1 cellular context compared by ENCODE assay signal in the genomic region with DNA sequence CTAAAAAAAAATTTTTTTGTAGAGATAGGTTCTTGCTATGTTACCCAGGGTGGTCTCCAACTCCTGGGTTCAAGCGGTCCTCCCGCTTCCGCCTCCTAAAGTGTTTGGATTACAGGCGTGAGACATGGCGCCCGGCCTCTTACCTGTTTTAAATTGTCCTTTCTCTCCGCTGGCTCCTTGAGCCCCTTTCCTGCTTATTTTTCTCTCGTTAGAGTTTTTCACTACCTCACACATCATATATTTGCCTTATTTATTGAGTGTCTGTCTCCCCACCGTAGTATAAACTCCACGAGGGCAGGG.
TF ChIP-seq lines count a peak whose summit lies in the region.

No MANE protein-coding gene starts in this region.

TF ChIP-seq in SK-N-SH, 30 proteins besides CTCF, POLR2A, EP300 and RAD21 (continued from another document):
- TF ChIP-seq, protein P1, sequence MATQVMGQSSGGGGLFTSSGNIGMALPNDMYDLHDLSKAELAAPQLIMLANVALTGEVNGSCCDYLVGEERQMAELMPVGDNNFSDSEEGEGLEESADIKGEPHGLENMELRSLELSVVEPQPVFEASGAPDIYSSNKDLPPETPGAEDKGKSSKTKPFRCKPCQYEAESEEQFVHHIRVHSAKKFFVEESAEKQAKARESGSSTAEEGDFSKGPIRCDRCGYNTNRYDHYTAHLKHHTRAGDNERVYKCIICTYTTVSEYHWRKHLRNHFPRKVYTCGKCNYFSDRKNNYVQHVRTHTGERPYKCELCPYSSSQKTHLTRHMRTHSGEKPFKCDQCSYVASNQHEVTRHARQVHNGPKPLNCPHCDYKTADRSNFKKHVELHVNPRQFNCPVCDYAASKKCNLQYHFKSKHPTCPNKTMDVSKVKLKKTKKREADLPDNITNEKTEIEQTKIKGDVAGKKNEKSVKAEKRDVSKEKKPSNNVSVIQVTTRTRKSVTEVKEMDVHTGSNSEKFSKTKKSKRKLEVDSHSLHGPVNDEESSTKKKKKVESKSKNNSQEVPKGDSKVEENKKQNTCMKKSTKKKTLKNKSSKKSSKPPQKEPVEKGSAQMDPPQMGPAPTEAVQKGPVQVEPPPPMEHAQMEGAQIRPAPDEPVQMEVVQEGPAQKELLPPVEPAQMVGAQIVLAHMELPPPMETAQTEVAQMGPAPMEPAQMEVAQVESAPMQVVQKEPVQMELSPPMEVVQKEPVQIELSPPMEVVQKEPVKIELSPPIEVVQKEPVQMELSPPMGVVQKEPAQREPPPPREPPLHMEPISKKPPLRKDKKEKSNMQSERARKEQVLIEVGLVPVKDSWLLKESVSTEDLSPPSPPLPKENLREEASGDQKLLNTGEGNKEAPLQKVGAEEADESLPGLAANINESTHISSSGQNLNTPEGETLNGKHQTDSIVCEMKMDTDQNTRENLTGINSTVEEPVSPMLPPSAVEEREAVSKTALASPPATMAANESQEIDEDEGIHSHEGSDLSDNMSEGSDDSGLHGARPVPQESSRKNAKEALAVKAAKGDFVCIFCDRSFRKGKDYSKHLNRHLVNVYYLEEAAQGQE (IDR thresholded peaks at IDR 0.05; ENCODE audit: low read depth, low read length): no peak
- TF ChIP-seq RFX5 (IDR thresholded peaks at IDR 0.05; ENCODE audit: low read length) (no peak), IRF3 (IDR thresholded peaks at IDR 0.05; ENCODE audit: low read depth, low read length) (no peak), MEF2A (IDR thresholded peaks at IDR 0.05; ENCODE audit: borderline replicate concordance, low read depth) (no peak), TEAD4 (IDR thresholded peaks at IDR 0.05; ENCODE audit: borderline replicate concordance, insufficient read depth) (no peak), SIN3A (IDR thresholded peaks at IDR 0.05; ENCODE audit: borderline replicate concordance, low read depth, low read length) (no peak), NFIC (IDR thresholded peaks at IDR 0.05; ENCODE audit: borderline replicate concordance) (no peak)
- TF ChIP-seq, protein P2, sequence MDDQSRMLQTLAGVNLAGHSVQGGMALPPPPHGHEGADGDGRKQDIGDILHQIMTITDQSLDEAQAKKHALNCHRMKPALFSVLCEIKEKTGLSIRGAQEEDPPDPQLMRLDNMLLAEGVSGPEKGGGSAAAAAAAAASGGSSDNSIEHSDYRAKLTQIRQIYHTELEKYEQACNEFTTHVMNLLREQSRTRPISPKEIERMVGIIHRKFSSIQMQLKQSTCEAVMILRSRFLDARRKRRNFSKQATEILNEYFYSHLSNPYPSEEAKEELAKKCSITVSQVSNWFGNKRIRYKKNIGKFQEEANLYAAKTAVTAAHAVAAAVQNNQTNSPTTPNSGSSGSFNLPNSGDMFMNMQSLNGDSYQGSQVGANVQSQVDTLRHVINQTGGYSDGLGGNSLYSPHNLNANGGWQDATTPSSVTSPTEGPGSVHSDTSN (IDR thresholded peaks at IDR 0.05): no peak
- TF ChIP-seq, protein P3, sequence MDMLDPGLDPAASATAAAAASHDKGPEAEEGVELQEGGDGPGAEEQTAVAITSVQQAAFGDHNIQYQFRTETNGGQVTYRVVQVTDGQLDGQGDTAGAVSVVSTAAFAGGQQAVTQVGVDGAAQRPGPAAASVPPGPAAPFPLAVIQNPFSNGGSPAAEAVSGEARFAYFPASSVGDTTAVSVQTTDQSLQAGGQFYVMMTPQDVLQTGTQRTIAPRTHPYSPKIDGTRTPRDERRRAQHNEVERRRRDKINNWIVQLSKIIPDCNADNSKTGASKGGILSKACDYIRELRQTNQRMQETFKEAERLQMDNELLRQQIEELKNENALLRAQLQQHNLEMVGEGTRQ (IDR thresholded peaks at IDR 0.05; ENCODE audit: borderline replicate concordance, low read depth, low read length): no peak
TF ChIP-seq in SK-N-SH: peak in this region for 0.
